ENCODE assay signal across 2 cellular contexts in genomic region chr19:38135150-38135998, GRCh38.
TF ChIP-seq lines count a peak whose summit lies in the region.

No MANE protein-coding gene starts in this region.

TF ChIP-seq in A549, 52 proteins besides CTCF, POLR2A, EP300 and RAD21 (continued from another document):
- TF ChIP-seq ATOH8 (CRISPR knock-in tag; IDR thresholded peaks at IDR 0.05; ENCODE audit: low read depth), result no peak

TF ChIP-seq in IMR-90, 13 proteins besides CTCF, POLR2A, EP300 and RAD21 (continued from another document):
- TF ChIP-seq RFX5 (IDR thresholded peaks at IDR 0.05; ENCODE audit: low read depth, low read length), result no peak
- no peak for TF ChIP-seq BHLHE40 (IDR thresholded peaks at IDR 0.05; ENCODE audit: low read depth, low read length)
- TF ChIP-seq USF2 (IDR thresholded peaks at IDR 0.05; ENCODE audit: low read depth, low read length), result no peak
- TF ChIP-seq MAFK (IDR thresholded peaks at IDR 0.05; ENCODE audit: low read depth, low read length), result no peak
- TF ChIP-seq NFE2L2 (IDR thresholded peaks at IDR 0.05; ENCODE audit: low read depth, low read length), result no peak
